Comparison of ENCODE assay signal across 28 cellular contexts in the genomic region with DNA sequence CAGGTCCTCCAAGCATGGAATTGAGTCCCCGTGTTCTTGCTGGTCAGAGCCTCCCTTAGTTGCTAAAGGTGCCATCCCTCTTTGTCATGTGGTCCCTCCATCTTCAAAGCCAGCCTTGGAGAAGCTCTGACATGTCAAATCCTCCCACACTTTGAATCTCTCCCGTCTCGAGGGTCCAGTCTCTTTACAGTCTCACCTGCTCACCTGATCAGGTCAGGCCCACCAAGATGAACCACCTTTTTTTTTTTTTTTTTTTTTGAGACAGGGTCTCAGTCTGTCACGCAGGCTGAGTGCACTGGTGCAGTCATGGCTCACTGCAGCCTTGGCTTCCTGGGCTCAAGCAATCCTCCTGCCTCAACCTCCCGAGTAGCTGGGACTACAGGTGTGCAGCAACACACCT.
"Had no signal": no experiment of that assay in that cellular context is flagged by ENCODE, and none has a peak within 500 bp of the region (broad histone marks: within the 10 kb centered on the region; RNA-seq: fewer than 3 reads in every experiment).

No MANE protein-coding gene starts in this region.

- FAIRE-seq: urothelium cell line had no signal

- H3K4me3 Mint-ChIP-seq: stimulated activated effector memory CD8-positive, alpha-beta T cell treated with anti-CD3 and anti-CD28 coated beads, Interleukin-12 subunit alpha, Interleukin-12 subunit beta, amount 100 ng/mL, for 72 hours; stimulated activated memory B cell treated with anti-CD40 and anti-IgM and Interleukin-4, amounts not matched to agents 10 μg/mL and 1 μg/mL and 100 μg/mL, for 72 hours; stimulated activated naive B cell treated with anti-CD40 and anti-IgM and Interleukin-4, amounts not matched to agents 10 μg/mL and 1 μg/mL and 100 μg/mL, for 72 hours; stimulated activated naive CD8-positive, alpha-beta T cell treated with anti-CD3 and anti-CD28 coated beads, Interleukin-15, amount 100 ng/mL, for 72 hours; stimulated activated naive CD8-positive, alpha-beta T cell treated with anti-CD3 and anti-CD28 coated beads, Interleukin-15, Interleukin-2, amounts not matched to agents 100 ng/mL and 50 ng/mL, for 24 hours; type B pancreatic cell had no signal

- H3K36me3 ChIP-seq: stomach, suprapubic skin, thoracic aorta, thyroid gland, tibial artery, tibial nerve, transverse colon, upper lobe of right lung, uterus, vagina had no signal

- H3K9me3 Mint-ChIP-seq: stimulated activated effector memory CD8-positive, alpha-beta T cell treated with anti-CD3 and anti-CD28 coated beads, Interleukin-12 subunit alpha, Interleukin-12 subunit beta, amount 100 ng/mL, for 72 hours; stimulated activated memory B cell treated with anti-CD40 and anti-IgM and Interleukin-4, amounts not matched to agents 10 μg/mL and 1 μg/mL and 100 μg/mL, for 72 hours; stimulated activated naive B cell treated with anti-CD40 and anti-IgM and Interleukin-4, amounts not matched to agents 10 μg/mL and 1 μg/mL and 100 μg/mL, for 72 hours; stimulated activated naive CD8-positive, alpha-beta T cell treated with anti-CD3 and anti-CD28 coated beads, Interleukin-15, amount 100 ng/mL, for 72 hours; stimulated activated naive CD8-positive, alpha-beta T cell treated with anti-CD3 and anti-CD28 coated beads, Interleukin-15, Interleukin-2, amounts not matched to agents 100 ng/mL and 50 ng/mL, for 24 hours; type B pancreatic cell had no signal

- H3K27ac Mint-ChIP-seq: stimulated activated effector memory CD8-positive, alpha-beta T cell treated with anti-CD3 and anti-CD28 coated beads, Interleukin-12 subunit alpha, Interleukin-12 subunit beta, amount 100 ng/mL, for 72 hours; stimulated activated memory B cell treated with anti-CD40 and anti-IgM and Interleukin-4, amounts not matched to agents 10 μg/mL and 1 μg/mL and 100 μg/mL, for 72 hours; stimulated activated naive B cell treated with anti-CD40 and anti-IgM and Interleukin-4, amounts not matched to agents 10 μg/mL and 1 μg/mL and 100 μg/mL, for 72 hours; stimulated activated naive CD8-positive, alpha-beta T cell treated with anti-CD3 and anti-CD28 coated beads, Interleukin-15, amount 100 ng/mL, for 72 hours; stimulated activated naive CD8-positive, alpha-beta T cell treated with anti-CD3 and anti-CD28 coated beads, Interleukin-15, Interleukin-2, amounts not matched to agents 100 ng/mL and 50 ng/mL, for 24 hours; type B pancreatic cell had no signal

- H3K27me3 ChIP-seq: testis, thyroid gland, tibial nerve, uterus, vagina had no signal

- H3K4me3 ChIP-seq: stomach, suprapubic skin, testis, thoracic aorta, thyroid gland, tibial artery, tibial nerve, transverse colon, upper lobe of right lung, uterus, vagina had no signal

- ATAC-seq: stimulated activated effector memory CD8-positive, alpha-beta T cell treated with anti-CD3 and anti-CD28 coated beads, Interleukin-12 subunit alpha, Interleukin-12 subunit beta, amount 100 ng/mL, for 72 hours; stimulated activated memory B cell treated with anti-CD40 and anti-IgM and Interleukin-4, amounts not matched to agents 10 μg/mL and 1 μg/mL and 100 μg/mL, for 72 hours; stimulated activated naive B cell treated with anti-CD40 and anti-IgM and Interleukin-4, amounts not matched to agents 10 μg/mL and 1 μg/mL and 100 μg/mL, for 72 hours; stimulated activated naive CD8-positive, alpha-beta T cell treated with anti-CD3 and anti-CD28 coated beads, Interleukin-15, amount 100 ng/mL, for 72 hours; stimulated activated naive CD8-positive, alpha-beta T cell treated with anti-CD3 and anti-CD28 coated beads, Interleukin-15, Interleukin-2, amounts not matched to agents 100 U/mL and 50 U/mL, for 24 hours; upper lobe of right lung had no signal

- H3K4me1 ChIP-seq: stomach, suprapubic skin, testis, thyroid gland, tibial artery, tibial nerve, transverse colon, upper lobe of right lung, uterus, vagina had no signal

- H3K27ac ChIP-seq: stomach, suprapubic skin, testis, thoracic aorta, thyroid gland, tibial artery, tibial nerve, transverse colon, upper lobe of right lung, uterus, vagina had no signal

- H3K4me1 Mint-ChIP-seq: stimulated activated naive CD8-positive, alpha-beta T cell treated with anti-CD3 and anti-CD28 coated beads, Interleukin-15, amount 100 ng/mL, for 72 hours had no signal

- DNase-seq: stimulated activated CD4-positive, alpha-beta T cell treated with anti-CD3 and anti-CD28 coated beads, Interleukin-2, amount 100 ng/mL, for 48 hours; stimulated activated CD4-positive, alpha-beta T cell treated with anti-CD3 and anti-CD28 coated beads, Interleukin-4, amount 100 ng/mL, for 1 hour; stimulated activated CD4-positive, alpha-beta T cell treated with anti-CD3 and anti-CD28 coated beads, Interleukin-4, amount 100 ng/mL, for 24 hours; stimulated activated CD4-positive, alpha-beta T cell treated with anti-CD3 and anti-CD28 coated beads, Interleukin-4, amount 100 ng/mL, for 4 hours; stimulated activated CD8-positive, alpha-beta memory T cell treated with anti-CD3 and anti-CD28 coated beads, Interleukin-4, amount 100 ng/mL, for 48 hours; stimulated activated naive B cell treated with anti-CD40 and anti-IgM and Interleukin-4, amounts not matched to agents 10 μg/mL and 1 μg/mL and 100 μg/mL, for 72 hours; stimulated activated naive CD4-positive, alpha-beta T cell; stimulated activated naive CD4-positive, alpha-beta T cell treated with Interleukin-2 at 50 U/mL for 16 hours; stimulated activated naive CD8-positive, alpha-beta T cell treated with anti-CD3 and anti-CD28 coated beads, Interleukin-15, amount 100 ng/mL, for 72 hours; stimulated activated naive CD8-positive, alpha-beta T cell treated with anti-CD3 and anti-CD28 coated beads, Interleukin-15, Interleukin-2, amounts not matched to agents 100 U/mL and 50 U/mL, for 24 hours; stomach; substantia nigra; testis; thyroid gland; tibial artery; transverse colon; trophoblast cell; upper lobe of right lung; uterus had no signal

- H3K9me3 ChIP-seq: stomach, suprapubic skin, testis, thoracic aorta, thyroid gland, tibial artery, tibial nerve, transverse colon, upper lobe of right lung, uterus, vagina had no signal

- H3K36me3 Mint-ChIP-seq: stimulated activated effector memory CD8-positive, alpha-beta T cell treated with anti-CD3 and anti-CD28 coated beads, Interleukin-12 subunit alpha, Interleukin-12 subunit beta, amount 100 ng/mL, for 72 hours; stimulated activated memory B cell treated with anti-CD40 and anti-IgM and Interleukin-4, amounts not matched to agents 10 μg/mL and 1 μg/mL and 100 μg/mL, for 72 hours; stimulated activated naive B cell treated with anti-CD40 and anti-IgM and Interleukin-4, amounts not matched to agents 10 μg/mL and 1 μg/mL and 100 μg/mL, for 72 hours; type B pancreatic cell had no signal
